In the genomic region with DNA sequence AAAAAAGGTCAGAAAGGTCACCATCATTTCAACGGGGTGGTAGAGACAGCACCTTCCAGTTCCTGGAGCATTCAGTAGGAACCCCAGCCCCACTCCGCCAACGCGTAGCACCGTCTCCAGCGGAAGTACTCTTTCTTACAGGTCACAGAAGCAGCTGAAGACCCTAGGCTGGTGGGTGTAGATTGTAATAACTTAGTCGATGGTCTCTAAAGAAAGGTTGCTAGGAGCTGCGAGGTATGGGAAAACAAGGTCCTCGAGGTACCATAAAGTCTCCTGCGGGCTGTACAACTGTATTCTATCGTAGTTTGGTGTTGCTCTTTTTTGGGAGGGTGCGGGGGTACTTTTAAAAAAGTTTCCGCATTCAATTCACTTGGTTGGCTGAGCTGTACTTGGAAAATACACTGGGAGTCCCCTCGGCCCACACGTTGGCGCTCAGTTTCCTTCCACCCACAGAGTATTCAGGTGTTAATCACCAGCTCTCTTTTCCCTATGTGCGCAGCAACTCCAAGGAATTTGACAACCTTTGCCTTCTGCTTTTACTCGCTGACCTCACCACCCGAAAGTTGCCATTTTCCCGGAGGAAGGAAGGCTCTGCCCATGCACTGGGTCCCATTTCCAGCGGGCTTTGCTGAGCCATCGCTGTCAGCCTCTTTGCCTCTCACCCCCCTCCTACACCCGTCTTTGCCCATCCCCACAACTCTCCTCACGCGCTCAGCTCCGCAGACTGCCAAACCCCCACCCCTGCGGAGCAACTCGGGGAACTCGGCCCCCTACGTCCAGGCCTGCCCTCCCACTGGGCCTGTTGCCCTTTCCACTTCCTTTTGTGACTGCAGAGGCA, we compare ENCODE assay signal across 2 cellular contexts.
TF ChIP-seq lines count a peak whose summit lies in the region.

No MANE protein-coding gene starts in this region.

TF ChIP-seq in SK-N-SH, 30 proteins besides CTCF, POLR2A, EP300 and RAD21 (continued from another document):
- TF ChIP-seq, protein P1, sequence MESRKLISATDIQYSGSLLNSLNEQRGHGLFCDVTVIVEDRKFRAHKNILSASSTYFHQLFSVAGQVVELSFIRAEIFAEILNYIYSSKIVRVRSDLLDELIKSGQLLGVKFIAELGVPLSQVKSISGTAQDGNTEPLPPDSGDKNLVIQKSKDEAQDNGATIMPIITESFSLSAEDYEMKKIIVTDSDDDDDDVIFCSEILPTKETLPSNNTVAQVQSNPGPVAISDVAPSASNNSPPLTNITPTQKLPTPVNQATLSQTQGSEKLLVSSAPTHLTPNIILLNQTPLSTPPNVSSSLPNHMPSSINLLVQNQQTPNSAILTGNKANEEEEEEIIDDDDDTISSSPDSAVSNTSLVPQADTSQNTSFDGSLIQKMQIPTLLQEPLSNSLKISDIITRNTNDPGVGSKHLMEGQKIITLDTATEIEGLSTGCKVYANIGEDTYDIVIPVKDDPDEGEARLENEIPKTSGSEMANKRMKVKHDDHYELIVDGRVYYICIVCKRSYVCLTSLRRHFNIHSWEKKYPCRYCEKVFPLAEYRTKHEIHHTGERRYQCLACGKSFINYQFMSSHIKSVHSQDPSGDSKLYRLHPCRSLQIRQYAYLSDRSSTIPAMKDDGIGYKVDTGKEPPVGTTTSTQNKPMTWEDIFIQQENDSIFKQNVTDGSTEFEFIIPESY (IDR thresholded peaks at IDR 0.05; ENCODE audit: borderline replicate concordance, low read depth): no peak
- TF ChIP-seq TCF12 (IDR thresholded peaks at IDR 0.05) (no peak), SMC3 (IDR thresholded peaks at IDR 0.05; ENCODE audit: low read depth, low read length) (no peak), ELF1 (IDR thresholded peaks at IDR 0.05) (no peak)
- TF ChIP-seq, protein P2, sequence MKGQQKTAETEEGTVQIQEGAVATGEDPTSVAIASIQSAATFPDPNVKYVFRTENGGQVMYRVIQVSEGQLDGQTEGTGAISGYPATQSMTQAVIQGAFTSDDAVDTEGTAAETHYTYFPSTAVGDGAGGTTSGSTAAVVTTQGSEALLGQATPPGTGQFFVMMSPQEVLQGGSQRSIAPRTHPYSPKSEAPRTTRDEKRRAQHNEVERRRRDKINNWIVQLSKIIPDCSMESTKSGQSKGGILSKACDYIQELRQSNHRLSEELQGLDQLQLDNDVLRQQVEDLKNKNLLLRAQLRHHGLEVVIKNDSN (IDR thresholded peaks at IDR 0.05; ENCODE audit: borderline replicate concordance, low read depth): no peak

TF ChIP-seq in SK-N-SH treated with all-trans-retinoic acid at 6 μM for 48 hours, 23 proteins besides CTCF, POLR2A, EP300 and RAD21 (continued from another document):
- TF ChIP-seq, protein P3, sequence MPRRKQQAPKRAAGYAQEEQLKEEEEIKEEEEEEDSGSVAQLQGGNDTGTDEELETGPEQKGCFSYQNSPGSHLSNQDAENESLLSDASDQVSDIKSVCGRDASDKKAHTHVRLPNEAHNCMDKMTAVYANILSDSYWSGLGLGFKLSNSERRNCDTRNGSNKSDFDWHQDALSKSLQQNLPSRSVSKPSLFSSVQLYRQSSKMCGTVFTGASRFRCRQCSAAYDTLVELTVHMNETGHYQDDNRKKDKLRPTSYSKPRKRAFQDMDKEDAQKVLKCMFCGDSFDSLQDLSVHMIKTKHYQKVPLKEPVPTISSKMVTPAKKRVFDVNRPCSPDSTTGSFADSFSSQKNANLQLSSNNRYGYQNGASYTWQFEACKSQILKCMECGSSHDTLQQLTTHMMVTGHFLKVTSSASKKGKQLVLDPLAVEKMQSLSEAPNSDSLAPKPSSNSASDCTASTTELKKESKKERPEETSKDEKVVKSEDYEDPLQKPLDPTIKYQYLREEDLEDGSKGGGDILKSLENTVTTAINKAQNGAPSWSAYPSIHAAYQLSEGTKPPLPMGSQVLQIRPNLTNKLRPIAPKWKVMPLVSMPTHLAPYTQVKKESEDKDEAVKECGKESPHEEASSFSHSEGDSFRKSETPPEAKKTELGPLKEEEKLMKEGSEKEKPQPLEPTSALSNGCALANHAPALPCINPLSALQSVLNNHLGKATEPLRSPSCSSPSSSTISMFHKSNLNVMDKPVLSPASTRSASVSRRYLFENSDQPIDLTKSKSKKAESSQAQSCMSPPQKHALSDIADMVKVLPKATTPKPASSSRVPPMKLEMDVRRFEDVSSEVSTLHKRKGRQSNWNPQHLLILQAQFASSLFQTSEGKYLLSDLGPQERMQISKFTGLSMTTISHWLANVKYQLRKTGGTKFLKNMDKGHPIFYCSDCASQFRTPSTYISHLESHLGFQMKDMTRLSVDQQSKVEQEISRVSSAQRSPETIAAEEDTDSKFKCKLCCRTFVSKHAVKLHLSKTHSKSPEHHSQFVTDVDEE (CRISPR knock-in tag; IDR thresholded peaks at IDR 0.05): no peak
- TF ChIP-seq OSR1 (CRISPR knock-in tag; IDR thresholded peaks at IDR 0.05) (no peak), RARB (CRISPR knock-in tag; IDR thresholded peaks at IDR 0.05) (no peak), CSDC2 (CRISPR knock-in tag; IDR thresholded peaks at IDR 0.05) (no peak), TCF4 (CRISPR knock-in tag; IDR thresholded peaks at IDR 0.05; ENCODE audit: borderline replicate concordance) (no peak), PPARA (CRISPR knock-in tag; IDR thresholded peaks at IDR 0.05; ENCODE audit: borderline replicate concordance) (no peak), ZNF565 (CRISPR knock-in tag; conservative IDR thresholded peaks at IDR 0.05; ENCODE audit: low read depth) (no peak), ESRRG (CRISPR knock-in tag; IDR thresholded peaks at IDR 0.05) (no peak), TOX (CRISPR knock-in tag; IDR thresholded peaks at IDR 0.05; ENCODE audit: borderline replicate concordance) (no peak), ZFP30 (CRISPR knock-in tag; IDR thresholded peaks at IDR 0.05) (no peak), GLIS3 (CRISPR knock-in tag; IDR thresholded peaks at IDR 0.05) (no peak), ZNF8 (CRISPR knock-in tag; IDR thresholded peaks at IDR 0.05) (no peak)
- TF ChIP-seq, protein P4, sequence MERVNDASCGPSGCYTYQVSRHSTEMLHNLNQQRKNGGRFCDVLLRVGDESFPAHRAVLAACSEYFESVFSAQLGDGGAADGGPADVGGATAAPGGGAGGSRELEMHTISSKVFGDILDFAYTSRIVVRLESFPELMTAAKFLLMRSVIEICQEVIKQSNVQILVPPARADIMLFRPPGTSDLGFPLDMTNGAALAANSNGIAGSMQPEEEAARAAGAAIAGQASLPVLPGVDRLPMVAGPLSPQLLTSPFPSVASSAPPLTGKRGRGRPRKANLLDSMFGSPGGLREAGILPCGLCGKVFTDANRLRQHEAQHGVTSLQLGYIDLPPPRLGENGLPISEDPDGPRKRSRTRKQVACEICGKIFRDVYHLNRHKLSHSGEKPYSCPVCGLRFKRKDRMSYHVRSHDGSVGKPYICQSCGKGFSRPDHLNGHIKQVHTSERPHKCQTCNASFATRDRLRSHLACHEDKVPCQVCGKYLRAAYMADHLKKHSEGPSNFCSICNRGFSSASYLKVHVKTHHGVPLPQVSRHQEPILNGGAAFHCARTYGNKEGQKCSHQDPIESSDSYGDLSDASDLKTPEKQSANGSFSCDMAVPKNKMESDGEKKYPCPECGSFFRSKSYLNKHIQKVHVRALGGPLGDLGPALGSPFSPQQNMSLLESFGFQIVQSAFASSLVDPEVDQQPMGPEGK (CRISPR knock-in tag; IDR thresholded peaks at IDR 0.05; ENCODE audit: borderline replicate concordance): no peak
- TF ChIP-seq, protein P5, sequence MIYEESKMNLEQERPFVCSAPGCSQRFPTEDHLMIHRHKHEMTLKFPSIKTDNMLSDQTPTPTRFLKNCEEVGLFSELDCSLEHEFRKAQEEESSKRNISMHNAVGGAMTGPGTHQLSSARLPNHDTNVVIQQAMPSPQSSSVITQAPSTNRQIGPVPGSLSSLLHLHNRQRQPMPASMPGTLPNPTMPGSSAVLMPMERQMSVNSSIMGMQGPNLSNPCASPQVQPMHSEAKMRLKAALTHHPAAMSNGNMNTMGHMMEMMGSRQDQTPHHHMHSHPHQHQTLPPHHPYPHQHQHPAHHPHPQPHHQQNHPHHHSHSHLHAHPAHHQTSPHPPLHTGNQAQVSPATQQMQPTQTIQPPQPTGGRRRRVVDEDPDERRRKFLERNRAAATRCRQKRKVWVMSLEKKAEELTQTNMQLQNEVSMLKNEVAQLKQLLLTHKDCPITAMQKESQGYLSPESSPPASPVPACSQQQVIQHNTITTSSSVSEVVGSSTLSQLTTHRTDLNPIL (CRISPR knock-in tag; IDR thresholded peaks at IDR 0.05; ENCODE audit: low read depth): no peak
